Comparison of ENCODE assay signal across 19 cellular contexts in genomic region chr16:85423631-85424030, GRCh38.
DNase-seq lines count a peak whose midpoint lies in the region; ATAC-seq and TF ChIP-seq lines count a peak whose summit lies in the region.
"Had no signal": no experiment of that assay in that cellular context is flagged by ENCODE, and none has a peak within 500 bp of the region (broad histone marks: within the 10 kb centered on the region; RNA-seq: fewer than 3 reads in every experiment).

No MANE protein-coding gene starts in this region.

- WGBS in right lobe of liver (ENCODE audit: insufficient coverage, low coverage, low lambda C conversion rate, missing lambda C conversion rate): 90% methylated on average over 2 of the region's 11 CpGs
- 80 to 86% (median 81%) methylated on average over 11 of the region's 11 CpGs for WGBS in spleen, 5 donors

- no peak for TF ChIP-seq CTCF in RWPE2 (IDR thresholded peaks at IDR 0.05; ENCODE audit: poor library complexity, severe bottlenecking)
- no peak for TF ChIP-seq CTCF in right lobe of liver (IDR thresholded peaks at IDR 0.05)
- no peak for TF ChIP-seq CTCF in spleen (IDR thresholded peaks at IDR 0.05 in 8 of 11, conservative IDR thresholded peaks at IDR 0.05 in 3 of 11)

- H3K27ac ChIP-seq in RWPE2 (ENCODE audit: poor library complexity, severe bottlenecking): no peak overlapping the region
- no peak overlapping the region for H3K27ac ChIP-seq in right lobe of liver
- no peak overlapping the region for H3K27ac ChIP-seq in spleen
- H3K27ac ChIP-seq: esophagus squamous epithelium had no signal

- no peaks in the 10 kb centered on the region for H3K9me3 Mint-ChIP-seq in activated T-helper 1 cell treated with anti-CD3 and anti-CD28 coated beads, Interleukin-12 subunit alpha, Interleukin-12 subunit beta, Interleukin-2, Interleukin-4 antibody, amounts not matched to agents 30 ng/mL and 10 ng/mL and 1 ng/mL, durations not matched to agents 14 hours and 24 hours and 36 hours
- H3K9me3 Mint-ChIP-seq: stimulated activated naive CD8-positive, alpha-beta T cell treated with anti-CD3 and anti-CD28 coated beads, Interleukin-15, amount 100 ng/mL, for 72 hours had no signal

- no peak for ATAC-seq in RWPE2 (ENCODE audit: low read depth)
- no peak for ATAC-seq in right lobe of liver
- no peak for ATAC-seq in HG02678 (IDR thresholded peaks at IDR 0.05; ENCODE audit: unreplicated experiment)
- ATAC-seq: stimulated activated naive CD8-positive, alpha-beta T cell treated with anti-CD3 and anti-CD28 coated beads, Interleukin-15, amount 100 ng/mL, for 72 hours had no signal

- H3K4me3 ChIP-seq in RWPE2 (ENCODE audit: severe bottlenecking): no peak overlapping the region
- H3K4me3 ChIP-seq in right lobe of liver: no peak overlapping the region
- H3K4me3 ChIP-seq in spleen: no peak overlapping the region
- H3K4me3 ChIP-seq: esophagus squamous epithelium, HAP-1 had no signal

- no peaks in the 10 kb centered on the region for H3K36me3 Mint-ChIP-seq in activated T-helper 1 cell treated with anti-CD3 and anti-CD28 coated beads, Interleukin-12 subunit alpha, Interleukin-12 subunit beta, Interleukin-2, Interleukin-4 antibody, amounts not matched to agents 30 ng/mL and 10 ng/mL and 1 ng/mL, durations not matched to agents 14 hours and 24 hours and 36 hours (ENCODE audit: low read depth)

- H3K4me1 ChIP-seq in RWPE2 (ENCODE audit: insufficient read depth, poor library complexity, severe bottlenecking): no peaks in the 10 kb centered on the region
- H3K4me1 ChIP-seq in right lobe of liver: peaks cover 0 to 21% (median 8%) of the 10 kb centered on the region in 4 donors
- peaks cover 0 to 19% (median 11%) of the 10 kb centered on the region in 6 donors for H3K4me1 ChIP-seq in spleen
- H3K4me1 ChIP-seq: HAP-1 had no signal

- H3K4me1 Mint-ChIP-seq in activated T-helper 1 cell treated with anti-CD3 and anti-CD28 coated beads, Interleukin-12 subunit alpha, Interleukin-12 subunit beta, Interleukin-2, Interleukin-4 antibody, amounts not matched to agents 30 ng/mL and 10 ng/mL and 1 ng/mL, durations not matched to agents 14 hours and 24 hours and 36 hours (ENCODE audit: low read depth): no peaks in the 10 kb centered on the region

- H3K4me3 Mint-ChIP-seq in activated T-helper 1 cell treated with anti-CD3 and anti-CD28 coated beads, Interleukin-12 subunit alpha, Interleukin-12 subunit beta, Interleukin-2, Interleukin-4 antibody, amounts not matched to agents 30 ng/mL and 10 ng/mL and 1 ng/mL, durations not matched to agents 14 hours and 24 hours and 36 hours: no peak overlapping the region
- H3K4me3 Mint-ChIP-seq: stimulated activated naive CD8-positive, alpha-beta T cell treated with anti-CD3 and anti-CD28 coated beads, Interleukin-15, amount 100 ng/mL, for 72 hours had no signal

- no peak overlapping the region for H3K27ac Mint-ChIP-seq in activated T-helper 1 cell treated with anti-CD3 and anti-CD28 coated beads, Interleukin-12 subunit alpha, Interleukin-12 subunit beta, Interleukin-2, Interleukin-4 antibody, amounts not matched to agents 30 ng/mL and 10 ng/mL and 1 ng/mL, durations not matched to agents 14 hours and 24 hours and 36 hours
- H3K27ac Mint-ChIP-seq: stimulated activated naive CD8-positive, alpha-beta T cell treated with anti-CD3 and anti-CD28 coated beads, Interleukin-15, amount 100 ng/mL, for 72 hours had no signal

- H3K36me3 ChIP-seq in RWPE2 (ENCODE audit: low read depth): no peaks in the 10 kb centered on the region
- H3K36me3 ChIP-seq in right lobe of liver: no peaks in the 10 kb centered on the region
- H3K36me3 ChIP-seq in spleen: no peaks in the 10 kb centered on the region
- H3K36me3 ChIP-seq: esophagus squamous epithelium, HAP-1 had no signal

- H3K9me3 ChIP-seq in RWPE2 (ENCODE audit: severe bottlenecking) (no peaks in the 10 kb centered on the region), right lobe of liver (no peaks in the 10 kb centered on the region), spleen (no peaks in the 10 kb centered on the region)
- H3K9me3 ChIP-seq: esophagus squamous epithelium, HAP-1 had no signal

- peak; percentile 41 for DNase-seq in activated CD8-positive, alpha-beta memory T cell treated with anti-CD3 and anti-CD28 coated beads for 24 hours
- DNase-seq in activated CD8-positive, alpha-beta memory T cell treated with anti-CD3 and anti-CD28 coated beads, Interleukin-2, amount 50 U/mL, for 48 hours: no peak
- DNase-seq in RWPE2 (ENCODE audit: low spot score) (peak; percentile 61), right lobe of liver (peak; percentile 14 to 54 (median 44)), spleen (peak; percentile 66), epidermal melanocyte (ENCODE audit: insufficient read length, low spot score) (no peak)
- no peak for DNase-seq in activated T-helper 1 cell treated with anti-CD3 and anti-CD28 coated beads, Interleukin-12 subunit alpha, Interleukin-12 subunit beta, Interleukin-2, Interleukin-4 antibody, amounts not matched to agents 30 ng/mL and 10 ng/mL and 1 ng/mL, durations not matched to agents 14 hours and 24 hours and 36 hours (ENCODE audit: low spot score)
- DNase-seq: activated CD4-positive, alpha-beta T cell treated with anti-CD3 and anti-CD28 coated beads, Interleukin-2, amount 50 U/mL, for 4 hours; amniotic stem cell; central memory CD4-positive, alpha-beta T cell; DMS153; effector CD8-positive, alpha-beta T cell; esophagus squamous epithelium; NCI-H1436; SHP77; stimulated activated CD4-positive, alpha-beta T cell treated with anti-CD3 and anti-CD28 coated beads, Interleukin-2, amount 100 ng/mL, for 48 hours; stimulated activated naive CD8-positive, alpha-beta T cell treated with anti-CD3 and anti-CD28 coated beads, Interleukin-15, amount 100 ng/mL, for 72 hours had no signal

- intact Hi-C loops in right lobe of liver (cut with DNase I) (loop anchor here (5.0 to 10.0 kb wide), 3 partner anchors 121 to 184 kb away; no protein-coding TSS in a partner anchor), spleen (cut with DNase I; ENCODE audit: low total_unique reads) (loop anchor here (5.0 kb wide), 1 partner anchor 189 kb away; the partner anchor contains the start of gene GSE1)
- intact Hi-C loops in activated T-helper 1 cell treated with anti-CD3 and anti-CD28 coated beads, Interleukin-12 subunit alpha, Interleukin-12 subunit beta, Interleukin-2, Interleukin-4 antibody, amounts not matched to agents 30 ng/mL and 10 ng/mL and 1 ng/mL, durations not matched to agents 14 hours and 24 hours and 36 hours (cut with micrococcal nuclease): no loop called here

- H3K27me3 Mint-ChIP-seq in activated T-helper 1 cell treated with anti-CD3 and anti-CD28 coated beads, Interleukin-12 subunit alpha, Interleukin-12 subunit beta, Interleukin-2, Interleukin-4 antibody, amounts not matched to agents 30 ng/mL and 10 ng/mL and 1 ng/mL, durations not matched to agents 14 hours and 24 hours and 36 hours (ENCODE audit: insufficient read depth): peaks cover 3% of the 10 kb centered on the region
- H3K27me3 Mint-ChIP-seq: stimulated activated naive CD8-positive, alpha-beta T cell treated with anti-CD3 and anti-CD28 coated beads, Interleukin-15, amount 100 ng/mL, for 72 hours had no signal

- no peaks in the 10 kb centered on the region for H3K27me3 ChIP-seq in RWPE2 (ENCODE audit: insufficient read depth, poor library complexity, severe bottlenecking)
- H3K27me3 ChIP-seq in right lobe of liver: no peaks in the 10 kb centered on the region
- H3K27me3 ChIP-seq in spleen (replicated peaks in 1 of 7): peaks cover 0 to 9% (median 0%) of the 10 kb centered on the region in 7 donors

- no peak for TF ChIP-seq POLR2A in right lobe of liver (IDR thresholded peaks at IDR 0.05)
- TF ChIP-seq POLR2A in spleen (IDR thresholded peaks at IDR 0.05): no peak

Comparison
In these comparisons a context has a peak if more than half of its experiments do, and no peak if none do; other contexts are left out.
1. DNase-seq: peak in activated CD8-positive, alpha-beta memory T cell treated with anti-CD3 and anti-CD28 coated beads for 24 hours (single experiment), RWPE2 (single experiment), right lobe of liver (3 of 3) and spleen (single experiment); none in activated CD8-positive, alpha-beta memory T cell treated with anti-CD3 and anti-CD28 coated beads, Interleukin-2, amount 50 U/mL, for 48 hours (single experiment), activated T-helper 1 cell treated with anti-CD3 and anti-CD28 coated beads, Interleukin-12 subunit alpha, Interleukin-12 subunit beta, Interleukin-2, Interleukin-4 antibody, amounts not matched to agents 30 ng/mL and 10 ng/mL and 1 ng/mL, durations not matched to agents 14 hours and 24 hours and 36 hours (single experiment) and epidermal melanocyte (single experiment).